Comparison of ENCODE assay signal across 29 cellular contexts in the genomic region with DNA sequence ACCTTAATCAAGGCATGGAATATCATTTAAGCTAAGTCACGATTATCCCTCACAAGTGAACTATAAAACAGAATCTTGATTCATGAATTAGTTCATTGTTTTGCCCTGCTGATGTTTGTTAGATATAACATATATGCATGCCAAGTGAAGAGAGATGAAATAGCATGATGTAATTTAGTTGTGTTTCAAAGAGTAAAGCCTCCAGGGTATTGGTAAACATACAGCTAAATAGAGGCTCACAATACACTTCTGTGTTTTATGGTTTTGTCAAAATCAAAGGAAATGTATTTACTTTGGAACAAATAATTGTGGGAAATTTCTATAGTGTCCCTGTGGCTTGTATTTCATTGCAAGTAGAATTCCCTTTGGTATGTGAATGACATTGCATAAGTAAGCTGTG.
"Had no signal": no experiment of that assay in that cellular context is flagged by ENCODE, and none has a peak within 500 bp of the region (broad histone marks: within the 10 kb centered on the region; RNA-seq: fewer than 3 reads in every experiment).

No MANE protein-coding gene starts in this region.

- H3K4me1 ChIP-seq: left lung, lower lobe of right lung, pancreas, prostate gland, stomach, testis, thyroid gland, transverse colon, upper lobe of left lung, vagina had no signal

- H3K4me3 ChIP-seq: left lung, lower lobe of right lung, pancreas, prostate gland, skin epidermis, stomach, testis, thyroid gland, transverse colon, upper lobe of left lung, vagina had no signal

- H3K27me3 ChIP-seq: left lung, pancreas, stomach, testis, thyroid gland, transverse colon, upper lobe of left lung, vagina had no signal

- DNase-seq: immature natural killer cell; kidney; left colon; left lung; lower lobe of right lung; mammary epithelial cell; mesenchymal stem cell; naive thymus-derived CD8-positive, alpha-beta T cell; nucleus accumbens; pancreas; posterior cingulate gyrus; retina; right cardiac atrium; stimulated activated CD4-positive, alpha-beta T cell treated with anti-CD3 and anti-CD28 coated beads, Interleukin-12 subunit alpha, Interleukin-12 subunit beta, amount 100 ng/mL, for 4 hours; stimulated activated CD4-positive, alpha-beta T cell treated with anti-CD3 and anti-CD28 coated beads, Interleukin-15, amount 100 ng/mL, for 24 hours; stimulated activated CD4-positive, alpha-beta T cell treated with anti-CD3 and anti-CD28 coated beads, Interleukin-2, amount 100 ng/mL, for 24 hours; stimulated activated CD4-positive, alpha-beta T cell treated with anti-CD3 and anti-CD28 coated beads, Interleukin-4, amount 100 ng/mL, for 1 hour; stimulated activated naive B cell treated with anti-CD40 and anti-IgM and Interleukin-4, amounts not matched to agents 10 μg/mL and 1 μg/mL and 100 μg/mL, for 72 hours; stimulated activated naive CD8-positive, alpha-beta T cell treated with anti-CD3 and anti-CD28 coated beads, Interleukin-15, Interleukin-2, amounts not matched to agents 100 U/mL and 50 U/mL, for 24 hours; stomach; testis; thyroid gland; transverse colon; upper lobe of left lung had no signal

- H3K9me3 ChIP-seq: lower lobe of right lung, pancreas, prostate gland, stomach, testis, thyroid gland, transverse colon, upper lobe of left lung, vagina had no signal

- ATAC-seq: left colon; left lung; lower lobe of right lung; naive thymus-derived CD8-positive, alpha-beta T cell; pancreas; right cardiac atrium; sciatic nerve; stimulated activated naive B cell treated with anti-CD40 and anti-IgM and Interleukin-4, amounts not matched to agents 10 μg/mL and 1 μg/mL and 100 μg/mL, for 72 hours; stimulated activated naive CD8-positive, alpha-beta T cell treated with anti-CD3 and anti-CD28 coated beads, Interleukin-15, Interleukin-2, amounts not matched to agents 100 U/mL and 50 U/mL, for 24 hours had no signal

- H3K27ac ChIP-seq: left lung, lower lobe of right lung, pancreas, prostate gland, skin epidermis, stomach, testis, thyroid gland, transverse colon, upper lobe of left lung, vagina had no signal

- FAIRE-seq: islet of Langerhans, kidney, pancreas had no signal

- H3K36me3 ChIP-seq: left lung, lower lobe of right lung, pancreas, prostate gland, stomach, thyroid gland, transverse colon, upper lobe of left lung, vagina had no signal
